In genomic region chr10:26881600-26882331, GRCh38 we compare ENCODE assay signal across 8 cellular contexts. TPM values are rescaled to one million over a fixed set of nuclear protein-coding genes. Genes with fewer than 3 reads are reported as not detected.
A peak's percentile ranks its signal among the peaks of the same experiment; 100 is the strongest.
DNase-seq lines count a peak whose midpoint lies in the region; ATAC-seq lines count a peak whose summit lies in the region.

No MANE protein-coding gene starts in this region.

- peaks cover 31% of the 10 kb centered on the region for H3K27me3 Mint-ChIP-seq in activated CD4-positive, alpha-beta T cell treated with anti-CD3 and anti-CD28 coated beads, Interleukin-2, amount 10 ng/mL, durations not matched to agents 24 days and 14 days

- no peaks in the 10 kb centered on the region for H3K36me3 Mint-ChIP-seq in activated CD4-positive, alpha-beta T cell treated with anti-CD3 and anti-CD28 coated beads, Interleukin-2, amount 10 ng/mL, durations not matched to agents 24 days and 14 days (ENCODE audit: low read depth)
- no peaks in the 10 kb centered on the region for H3K36me3 Mint-ChIP-seq in stimulated activated effector memory CD8-positive, alpha-beta T cell treated with anti-CD3 and anti-CD28 coated beads, Interleukin-12 subunit alpha, Interleukin-12 subunit beta, amount 100 ng/mL, for 72 hours

- intact Hi-C loops in activated CD4-positive, alpha-beta T cell treated with anti-CD3 and anti-CD28 coated beads, Interleukin-2, amount 10 ng/mL, durations not matched to agents 24 days and 14 days (cut with micrococcal nuclease) = loop anchor here (1.0 to 2.0 kb wide), 4 partner anchors 155 to 547 kb away; no protein-coding TSS in a partner anchor

- peak; percentile 72 for DNase-seq in activated CD4-positive, alpha-beta T cell treated with anti-CD3 and anti-CD28 coated beads, Interleukin-2, amount 10 ng/mL, durations not matched to agents 24 days and 14 days
- no peak for DNase-seq in activated CD4-positive, alpha-beta T cell treated with anti-CD3 and anti-CD28 coated beads, Interleukin-2, amount 50 U/mL, for 1 hour
- DNase-seq in NCI-H2196 treated with DMSO at 0.1 percent for 48 hours (lab: John Stamatoyannopoulos, UW; ENCODE audit: unreplicated experiment) (peak; percentile 2), amniotic stem cell (lab: John Stamatoyannopoulos, UW) (peak; percentile 41), hepatic stellate cell (ENCODE audit: low spot score) (peak; percentile 57)
- no peak for DNase-seq in stimulated activated effector memory CD8-positive, alpha-beta T cell treated with anti-CD3 and anti-CD28 coated beads, Interleukin-12 subunit alpha, Interleukin-12 subunit beta, amount 100 ng/mL, for 72 hours (ENCODE audit: low spot score in 2 of 2)

- H3K9me3 Mint-ChIP-seq in activated CD4-positive, alpha-beta T cell treated with anti-CD3 and anti-CD28 coated beads, Interleukin-2, amount 10 ng/mL, durations not matched to agents 24 days and 14 days = no peaks in the 10 kb centered on the region
- H3K9me3 Mint-ChIP-seq in stimulated activated effector memory CD8-positive, alpha-beta T cell treated with anti-CD3 and anti-CD28 coated beads, Interleukin-12 subunit alpha, Interleukin-12 subunit beta, amount 100 ng/mL, for 72 hours = no peaks in the 10 kb centered on the region

- no peak overlapping the region for H3K27ac Mint-ChIP-seq in activated CD4-positive, alpha-beta T cell treated with anti-CD3 and anti-CD28 coated beads, Interleukin-2, amount 10 ng/mL, durations not matched to agents 24 days and 14 days
- H3K27ac Mint-ChIP-seq in stimulated activated effector memory CD8-positive, alpha-beta T cell treated with anti-CD3 and anti-CD28 coated beads, Interleukin-12 subunit alpha, Interleukin-12 subunit beta, amount 100 ng/mL, for 72 hours = no peak overlapping the region

- H3K4me3 Mint-ChIP-seq in activated CD4-positive, alpha-beta T cell treated with anti-CD3 and anti-CD28 coated beads, Interleukin-2, amount 10 ng/mL, durations not matched to agents 24 days and 14 days = no peak overlapping the region
- no peak overlapping the region for H3K4me3 Mint-ChIP-seq in stimulated activated effector memory CD8-positive, alpha-beta T cell treated with anti-CD3 and anti-CD28 coated beads, Interleukin-12 subunit alpha, Interleukin-12 subunit beta, amount 100 ng/mL, for 72 hours

- ATAC-seq in HG02759 (IDR thresholded peaks at IDR 0.05; ENCODE audit: unreplicated experiment) (peak; percentile 61), HG03108 (IDR thresholded peaks at IDR 0.05; ENCODE audit: unreplicated experiment) (no peak)
- peak; percentile 70 for ATAC-seq in stimulated activated effector memory CD8-positive, alpha-beta T cell treated with anti-CD3 and anti-CD28 coated beads, Interleukin-12 subunit alpha, Interleukin-12 subunit beta, amount 100 ng/mL, for 72 hours

- H3K4me1 Mint-ChIP-seq in activated CD4-positive, alpha-beta T cell treated with anti-CD3 and anti-CD28 coated beads, Interleukin-2, amount 10 ng/mL, durations not matched to agents 24 days and 14 days = peaks cover 6% of the 10 kb centered on the region
- no peaks in the 10 kb centered on the region for H3K4me1 Mint-ChIP-seq in stimulated activated effector memory CD8-positive, alpha-beta T cell treated with anti-CD3 and anti-CD28 coated beads, Interleukin-12 subunit alpha, Interleukin-12 subunit beta, amount 100 ng/mL, for 72 hours

RNA-seq across cellular contexts. Expression of gene ABI1, which starts 21.0 kb away (rescaled TPM):
- 54.5 and 55.7 TPM in 2 replicates for total RNA-seq in activated CD4-positive, alpha-beta T cell treated with anti-CD3 and anti-CD28 coated beads, Interleukin-2, amount 10 ng/mL, durations not matched to agents 24 days and 14 days

Comparison
In these comparisons a context has a peak if more than half of its experiments do, and no peak if none do; other contexts are left out.
1. DNase-seq: peak in activated CD4-positive, alpha-beta T cell treated with anti-CD3 and anti-CD28 coated beads, Interleukin-2, amount 10 ng/mL, durations not matched to agents 24 days and 14 days (single experiment), NCI-H2196 treated with DMSO at 0.1 percent for 48 hours (single experiment), amniotic stem cell (single experiment) and hepatic stellate cell (single experiment); none in activated CD4-positive, alpha-beta T cell treated with anti-CD3 and anti-CD28 coated beads, Interleukin-2, amount 50 U/mL, for 1 hour (single experiment) and stimulated activated effector memory CD8-positive, alpha-beta T cell treated with anti-CD3 and anti-CD28 coated beads, Interleukin-12 subunit alpha, Interleukin-12 subunit beta, amount 100 ng/mL, for 72 hours (0 of 2).